Comparison of ENCODE assay signal across 7 cellular contexts in genomic region chr10:85194685-85195084, GRCh38.
"Had no signal": no experiment of that assay in that cellular context is flagged by ENCODE, and none has a peak within 500 bp of the region (broad histone marks: within the 10 kb centered on the region; RNA-seq: fewer than 3 reads in every experiment).

No MANE protein-coding gene starts in this region.

- H3K27me3 Mint-ChIP-seq: IgD-negative memory B cell had no signal

- H2AFZ ChIP-seq: GM23248 had no signal

- H3K27ac Mint-ChIP-seq: HFFc6, IgD-negative memory B cell had no signal

- H3K4me3 Mint-ChIP-seq: HFFc6, IgD-negative memory B cell had no signal

- DNase-seq: GM23248, GOT3, H7, HFFc6 had no signal

- H3K36me3 Mint-ChIP-seq: IgD-negative memory B cell had no signal

- H3K27ac ChIP-seq: GM23248, HL-60 had no signal

- H3K4me3 ChIP-seq: GM23248, HAP-1 had no signal

- H3K9me3 ChIP-seq: HAP-1 had no signal

- H3K4me1 Mint-ChIP-seq: IgD-negative memory B cell had no signal

- H3K9ac ChIP-seq: GM23248 had no signal

- H3K4me1 ChIP-seq: HAP-1 had no signal

- H3K36me3 ChIP-seq: HAP-1 had no signal
